ENCODE assay signal across 8 cellular contexts in genomic region chr19:7679017-7679720, GRCh38. TPM values are rescaled to one million over a fixed set of nuclear protein-coding genes. Genes with fewer than 3 reads are reported as not detected.
DNase-seq lines count a peak whose midpoint lies in the region; ATAC-seq and TF ChIP-seq lines count a peak whose summit lies in the region.
"Had no signal": no experiment of that assay in that cellular context is flagged by ENCODE, and none has a peak within 500 bp of the region (broad histone marks: within the 10 kb centered on the region; RNA-seq: fewer than 3 reads in every experiment).

No MANE protein-coding gene starts in this region.

- H3K9me3 Mint-ChIP-seq in type B pancreatic cell: peaks cover 4% of the 10 kb centered on the region

- peaks cover 4% of the 10 kb centered on the region for H3K36me3 Mint-ChIP-seq in type B pancreatic cell

- H3K4me1 Mint-ChIP-seq in type B pancreatic cell (ENCODE audit: unreplicated experiment): peaks cover 9% of the 10 kb centered on the region

- ATAC-seq in GM18909 (IDR thresholded peaks at IDR 0.05; ENCODE audit: poor library complexity, unreplicated experiment): peak; percentile 51

- DNase-seq in NCI-H82 treated with DMSO at 0.1 percent for 48 hours (lab: John Stamatoyannopoulos, UW; ENCODE audit: unreplicated experiment) (peak; percentile 52), activated T-cell treated with anti-CD3 and anti-CD28 coated beads for 24 hours (ENCODE audit: low read depth) (peak; percentile 57), lung microvascular endothelial cell (ENCODE audit: low read depth in 2 of 2) (peak; percentile 24 to 44), type B pancreatic cell (ENCODE audit: extremely low spot score, unreplicated experiment) (no peak), HuH-7.5 (ENCODE audit: low spot score) (no peak), foreskin fibroblast (no peak)

- H3K27ac Mint-ChIP-seq in type B pancreatic cell: peak overlapping the region; percentile 38

- H3K4me3 ChIP-seq in foreskin fibroblast (ENCODE audit: low read depth in 1 of 2, low read length in 2 of 2): no peak overlapping the region
- H3K4me3 ChIP-seq: SJSA1 had no signal

- TF ChIP-seq CTCF in type B pancreatic cell (conservative IDR thresholded peaks at IDR 0.05) (no peak), foreskin fibroblast (IDR thresholded peaks at IDR 0.05; ENCODE audit: low read depth, low read length) (no peak)

- peak overlapping the region; percentile 80 for H3K4me3 Mint-ChIP-seq in type B pancreatic cell

- peaks cover 37% of the 10 kb centered on the region for H3K27me3 Mint-ChIP-seq in type B pancreatic cell

RNA-seq across cellular contexts. Expression of gene TRAPPC5, which starts 1.5 kb away (rescaled TPM):
- total RNA-seq in lung microvascular endothelial cell (63.4 and 82.5 TPM in 2 replicates), type B pancreatic cell (ENCODE audit: low replicate concordance) (92.6 and 107 TPM in 2 replicates)

RNA-seq across cellular contexts. Expression of gene MCEMP1, which starts 2.3 kb away (rescaled TPM):
- not detected in 2 replicates for total RNA-seq in lung microvascular endothelial cell
- not detected in 2 replicates for total RNA-seq in type B pancreatic cell (ENCODE audit: low replicate concordance)
- total RNA-seq: SJSA1 had no signal

RNA-seq across cellular contexts. Expression of gene RETN, which starts 10.3 kb away (rescaled TPM):
- total RNA-seq in lung microvascular endothelial cell (not detected in 2 replicates), type B pancreatic cell (ENCODE audit: low replicate concordance) (not detected in 2 replicates)
- total RNA-seq: SJSA1 had no signal

RNA-seq across cellular contexts. Expression of gene FCER2, which starts 22.8 kb away (rescaled TPM):
- total RNA-seq in lung microvascular endothelial cell: not detected in 2 replicates
- not detected in 2 replicates for total RNA-seq in type B pancreatic cell (ENCODE audit: low replicate concordance)
- total RNA-seq: SJSA1 had no signal

RNA-seq across cellular contexts. Expression of gene STXBP2, which starts 42.3 kb away (rescaled TPM):
- total RNA-seq in lung microvascular endothelial cell (23.3 and 29.8 TPM in 2 replicates), type B pancreatic cell (ENCODE audit: low replicate concordance) (61.6 and 108 TPM in 2 replicates)

Comparison
In these comparisons a context has a peak if more than half of its experiments do, and no peak if none do; other contexts are left out.
1. DNase-seq: peak in NCI-H82 treated with DMSO at 0.1 percent for 48 hours (single experiment), activated T-cell treated with anti-CD3 and anti-CD28 coated beads for 24 hours (single experiment) and lung microvascular endothelial cell (2 of 2); none in type B pancreatic cell (single experiment), HuH-7.5 (single experiment) and foreskin fibroblast (0 of 2).